ENCODE assay signal across 7 cellular contexts in genomic region chr15:65286069-65286703, GRCh38. TPM values are rescaled to one million over a fixed set of nuclear protein-coding genes. Genes with fewer than 3 reads are reported as not detected.
A peak's percentile ranks its signal among the peaks of the same experiment; 100 is the strongest.
DNase-seq lines count a peak whose midpoint lies in the region; ATAC-seq lines count a peak whose summit lies in the region.

No MANE protein-coding gene starts in this region.

- H2AFZ ChIP-seq in neuron (ENCODE audit: low read depth, low read length) = peak overlapping the region; percentile 9

- H3K27ac Mint-ChIP-seq in activated CD4-positive, alpha-beta memory T cell treated with anti-CD3 and anti-CD28 coated beads for 36 hours = peak overlapping the region; percentile 77

- POLR2A ChIA-PET in activated CD4-positive, alpha-beta memory T cell treated with anti-CD3 and anti-CD28 coated beads for 36 hours (lab: Charles Lee) = interaction anchor here (0.7 to 3.7 kb wide), 9 partner anchors 10 to 297 kb away, joined by 3 to 68 read pairs (median 5); partner anchors contain the start of genes CLPX, PDCD7, RNU5A-1 and RNU5B-1

- H3K27me3 Mint-ChIP-seq in activated CD4-positive, alpha-beta memory T cell treated with anti-CD3 and anti-CD28 coated beads for 36 hours = no peaks in the 10 kb centered on the region

- H3K4me1 ChIP-seq in neuron (ENCODE audit: insufficient read depth, low read length) = peaks cover 12% of the 10 kb centered on the region

- peak; percentile 18 for ATAC-seq in GM21360 (IDR thresholded peaks at IDR 0.05; ENCODE audit: unreplicated experiment)

- intact Hi-C loops in activated CD4-positive, alpha-beta memory T cell treated with anti-CD3 and anti-CD28 coated beads for 36 hours (cut with micrococcal nuclease) = loop anchor here (5.0 kb wide), 1 partner anchor 39 kb away; no protein-coding TSS in a partner anchor

- no peaks in the 10 kb centered on the region for H3K27me3 ChIP-seq in neuron (ENCODE audit: insufficient read depth, low read length)

- H3K4me3 ChIP-seq in neuron (ENCODE audit: low read length) = peak overlapping the region; percentile 53

- H3K4me3 Mint-ChIP-seq in activated CD4-positive, alpha-beta memory T cell treated with anti-CD3 and anti-CD28 coated beads for 36 hours = peak overlapping the region; percentile 83

- H3K4me1 Mint-ChIP-seq in activated CD4-positive, alpha-beta memory T cell treated with anti-CD3 and anti-CD28 coated beads for 36 hours (ENCODE audit: low read depth) = peaks cover 35% of the 10 kb centered on the region

- peak; percentile 40 for DNase-seq in GM03348 (ENCODE audit: low spot score)
- DNase-seq in HK-2 (ENCODE audit: unreplicated experiment) = peak; percentile 56
- DNase-seq in activated CD4-positive, alpha-beta memory T cell treated with anti-CD3 and anti-CD28 coated beads for 36 hours = peak; percentile 48
- DNase-seq in foreskin melanocyte = peak; percentile 14
- no peak for DNase-seq in stimulated activated CD4-positive, alpha-beta T cell treated with anti-CD3 and anti-CD28 coated beads, Interleukin-15, amount 100 ng/mL, for 24 hours

- no peaks in the 10 kb centered on the region for H3K9me3 ChIP-seq in neuron (ENCODE audit: low read length)

- no peaks in the 10 kb centered on the region for H3K9me3 Mint-ChIP-seq in activated CD4-positive, alpha-beta memory T cell treated with anti-CD3 and anti-CD28 coated beads for 36 hours

- H3K36me3 ChIP-seq in neuron (ENCODE audit: insufficient read depth, low read length) = peaks cover 3% of the 10 kb centered on the region

- H3K36me3 Mint-ChIP-seq in activated CD4-positive, alpha-beta memory T cell treated with anti-CD3 and anti-CD28 coated beads for 36 hours = peaks cover 5% of the 10 kb centered on the region

- CTCF ChIA-PET in activated CD4-positive, alpha-beta memory T cell treated with anti-CD3 and anti-CD28 coated beads for 36 hours (lab: Charles Lee) = interaction anchor here (0.6 to 2.9 kb wide), 22 partner anchors 9 to 252 kb away, joined by 3 to 29 read pairs (median 4); partner anchors contain the start of genes CILP, CLPX, RNU5A-1 and RNU5B-1

RNA-seq across cellular contexts. Expression of gene PARP16, which starts 0.5 kb away (rescaled TPM):
- 10 to 100 TPM; 12.3 TPM for total RNA-seq in activated CD4-positive, alpha-beta memory T cell treated with anti-CD3 and anti-CD28 coated beads for 36 hours

RNA-seq across cellular contexts. Expression of gene RNU5A-1, which starts 9.7 kb away (rescaled TPM):
- not detected for total RNA-seq in activated CD4-positive, alpha-beta memory T cell treated with anti-CD3 and anti-CD28 coated beads for 36 hours

RNA-seq across cellular contexts. Expression of gene RNU5B-1, which starts 18.3 kb away (rescaled TPM):
- total RNA-seq in activated CD4-positive, alpha-beta memory T cell treated with anti-CD3 and anti-CD28 coated beads for 36 hours = not detected
